Comparison of ENCODE assay signal across 8 cellular contexts in genomic region chr14:102901633-102902032, GRCh38. TPM values are rescaled to one million over a fixed set of nuclear protein-coding genes. Genes with fewer than 3 reads are reported as not detected.
DNase-seq lines count a peak whose midpoint lies in the region; ATAC-seq and TF ChIP-seq lines count a peak whose summit lies in the region.

No MANE protein-coding gene starts in this region.

- no peaks in the 10 kb centered on the region for H3K9me3 ChIP-seq in right lobe of liver

- no peaks in the 10 kb centered on the region for H3K27me3 Mint-ChIP-seq in effector memory CD8-positive, alpha-beta T cell
- no peaks in the 10 kb centered on the region for H3K27me3 Mint-ChIP-seq in type B pancreatic cell

- 57% methylated on average over 1 of the region's 4 CpGs for WGBS in right lobe of liver (ENCODE audit: insufficient coverage, low coverage, low lambda C conversion rate, missing lambda C conversion rate)

- TF ChIP-seq CTCF in right lobe of liver (IDR thresholded peaks at IDR 0.05) (no peak), type B pancreatic cell (conservative IDR thresholded peaks at IDR 0.05) (no peak)

- no peak overlapping the region for H3K4me3 ChIP-seq in right lobe of liver

- H3K27ac ChIP-seq in right lobe of liver: no peak overlapping the region

- no peak for DNase-seq in effector memory CD8-positive, alpha-beta T cell
- DNase-seq in right lobe of liver (no peak), erythroblast (lab: John Stamatoyannopoulos, UW) (no peak), type B pancreatic cell (ENCODE audit: extremely low spot score, unreplicated experiment) (no peak), AG08395 (ENCODE audit: low spot score) (no peak)

- TF ChIP-seq POLR2A in right lobe of liver (IDR thresholded peaks at IDR 0.05) (no peak), erythroblast (IDR thresholded peaks at IDR 0.05; ENCODE audit: low read length) (no peak)

- peaks cover 54% of the 10 kb centered on the region for H3K36me3 Mint-ChIP-seq in effector memory CD8-positive, alpha-beta T cell (ENCODE audit: insufficient read depth)
- peaks cover 23% of the 10 kb centered on the region for H3K36me3 Mint-ChIP-seq in type B pancreatic cell

- ATAC-seq in GM18517 (IDR thresholded peaks at IDR 0.05; ENCODE audit: unreplicated experiment) (peak; percentile 60), GM21381 (IDR thresholded peaks at IDR 0.05; ENCODE audit: unreplicated experiment) (peak; percentile 69), HG03439 (IDR thresholded peaks at IDR 0.05; ENCODE audit: unreplicated experiment) (peak; percentile 65), right lobe of liver (no peak)
- peak; percentile 66 for ATAC-seq in effector memory CD8-positive, alpha-beta T cell (replicated peaks)

- no peaks in the 10 kb centered on the region for H3K27me3 ChIP-seq in right lobe of liver

- peak overlapping the region; percentile 40 to 48 for H3K4me3 Mint-ChIP-seq in effector memory CD8-positive, alpha-beta T cell
- H3K4me3 Mint-ChIP-seq in type B pancreatic cell: no peak overlapping the region

- peaks cover 0 to 9% (median 4%) of the 10 kb centered on the region in 4 donors for H3K36me3 ChIP-seq in right lobe of liver

- no peaks in the 10 kb centered on the region for H3K9me3 Mint-ChIP-seq in effector memory CD8-positive, alpha-beta T cell
- no peaks in the 10 kb centered on the region for H3K9me3 Mint-ChIP-seq in type B pancreatic cell

- intact Hi-C loops in right lobe of liver (cut with DNase I): no loop called here

- peaks cover 16 to 24% of the 10 kb centered on the region in 2 donors for H3K4me1 Mint-ChIP-seq in effector memory CD8-positive, alpha-beta T cell (ENCODE audit: low read depth in 2 of 2)
- H3K4me1 Mint-ChIP-seq in type B pancreatic cell (ENCODE audit: unreplicated experiment): no peaks in the 10 kb centered on the region

- H3K27ac Mint-ChIP-seq in effector memory CD8-positive, alpha-beta T cell: peak overlapping the region; percentile 62 to 82
- H3K27ac Mint-ChIP-seq in type B pancreatic cell: no peak overlapping the region

- H3K4me1 ChIP-seq in right lobe of liver: no peaks in the 10 kb centered on the region

RNA-seq across cellular contexts. Expression of gene AMN, which starts 20.8 kb away (rescaled TPM):
- total RNA-seq in right lobe of liver (10 to 100 TPM in 5 of 6 experiments, 1 to 10 TPM in 1; 7.1 to 69.1 (median 28.6) TPM), type B pancreatic cell (ENCODE audit: low replicate concordance) (18.3 and 51.7 TPM in 2 replicates)

Comparison
In these comparisons a context has a peak if more than half of its experiments do, and no peak if none do; other contexts are left out.
1. ATAC-seq: peak in GM18517 (single experiment), GM21381 (single experiment), HG03439 (single experiment) and effector memory CD8-positive, alpha-beta T cell (single experiment); none in right lobe of liver (0 of 4).